8 cellular contexts compared by ENCODE assay signal in genomic region chr6:30103630-30104179, GRCh38. TPM values are rescaled to one million over a fixed set of nuclear protein-coding genes. Genes with fewer than 3 reads are reported as not detected.
A peak's percentile ranks its signal among the peaks of the same experiment; 100 is the strongest.
DNase-seq lines count a peak whose midpoint lies in the region; ATAC-seq and TF ChIP-seq lines count a peak whose summit lies in the region.

No MANE protein-coding gene starts in this region.

- H3K4me1 ChIP-seq in Panc1 (ENCODE audit: control insufficient read depth, insufficient read depth, low read length), result peaks cover 16% of the 10 kb centered on the region
- peaks cover 7% of the 10 kb centered on the region for H3K4me1 ChIP-seq in rectal smooth muscle tissue (ENCODE audit: control insufficient read depth, insufficient read depth, low read length)

- in situ Hi-C loops in Panc1 (cut with HindIII; ENCODE audit: low pct_unique_long_range_greater_than_20kb, low sequenced_read_pairs), result no loop called here

- POLR2A ChIA-PET in Panc1 (lab: Charles Lee), result no interaction called here

- H3K9ac ChIP-seq in rectal smooth muscle tissue (ENCODE audit: low read length), result peak overlapping the region; percentile 53

- CTCF ChIA-PET in Panc1 (lab: Charles Lee), result interaction anchor here (0.6 to 2.6 kb wide), 12 partner anchors 10 to 437 kb away, joined by 3 to 68 read pairs (median 4); partner anchors contain the start of gene PPP1R11

- ATAC-seq in Panc1, result no peak

- intact Hi-C loops in Panc1 (cut with micrococcal nuclease; ENCODE audit: unreplicated experiment), result loop anchor here (1.0 to 2.0 kb wide), 2 partner anchors 28 to 67 kb away; no protein-coding TSS in a partner anchor

- TF ChIP-seq CTCF in GM12864 (IDR thresholded peaks at IDR 0.05; ENCODE audit: low read depth, low read length, missing control alignments) (no peak), Panc1 (IDR thresholded peaks at IDR 0.05) (no peak), fibroblast of mammary gland (conservative IDR thresholded peaks at IDR 0.05; ENCODE audit: control insufficient read depth, insufficient read depth, low read depth, low read length) (no peak)

- H3K27me3 ChIP-seq in Panc1 (ENCODE audit: control insufficient read depth, insufficient read depth, low read length) (peaks cover 7% of the 10 kb centered on the region), rectal smooth muscle tissue (ENCODE audit: control insufficient read depth, insufficient read depth, low read length) (peaks cover 11% of the 10 kb centered on the region)

- DNase-seq in GM12864 (ENCODE audit: low read depth), result no peak
- no peak for DNase-seq in Panc1 (ENCODE audit: low read depth, low spot score)
- DNase-seq in fibroblast of mammary gland (ENCODE audit: low read depth), result no peak
- no peak for DNase-seq in anterior cingulate cortex (lab: John Stamatoyannopoulos, UW)
- DNase-seq in NCI-H1694 treated with DMSO at 0.1 percent for 48 hours (lab: John Stamatoyannopoulos, UW), result no peak
- DNase-seq in NCI-H524 treated with DMSO at 0.1 percent for 48 hours (lab: John Stamatoyannopoulos, UW), result no peak
- DNase-seq in NCI-H748 treated with DMSO at 0.1 percent for 48 hours (lab: John Stamatoyannopoulos, UW), result no peak

- H3K27ac ChIP-seq in Panc1 (ENCODE audit: low read length) (peak overlapping the region; percentile 37; the same call in 1 of the 2 replicates), rectal smooth muscle tissue (ENCODE audit: low read depth, low read length) (no peak overlapping the region)

- H3K36me3 ChIP-seq in Panc1 (ENCODE audit: control insufficient read depth, insufficient read depth, low read length) (no peaks in the 10 kb centered on the region), rectal smooth muscle tissue (ENCODE audit: control insufficient read depth, insufficient read depth, low read length) (no peaks in the 10 kb centered on the region)

- H3K9me3 ChIP-seq in Panc1 (ENCODE audit: control insufficient read depth, insufficient read depth, low read depth, low read length), result no peaks in the 10 kb centered on the region

- peak overlapping the region; percentile 33; the same call in 1 of the 2 replicates for H3K4me3 ChIP-seq in GM12864 (ENCODE audit: low read depth, low read length)
- H3K4me3 ChIP-seq in Panc1 (ENCODE audit: low read depth in 2 of 2, low read length in 2 of 2), result peak overlapping the region; percentile 38 to 78
- peak overlapping the region; percentile 47 for H3K4me3 ChIP-seq in fibroblast of mammary gland (ENCODE audit: control insufficient read depth, low read depth, low read length)
- H3K4me3 ChIP-seq in rectal smooth muscle tissue (ENCODE audit: low read length), result peak overlapping the region; percentile 55

- BruUV-seq in Panc1 (replicated peaks; lab: Mats Ljungman, UMichigan), result no TSS peak

RNA-seq across cellular contexts. Expression of gene TRIM31, which starts 9.2 kb away (rescaled TPM):
- total RNA-seq in Panc1 (2021; ENCODE audit: unreplicated experiment), result not detected
- polyA plus RNA-seq in Panc1 (2012; ENCODE audit: insufficient read length), result not detected

RNA-seq across cellular contexts. Expression of gene RNF39, which starts 28.1 kb away (rescaled TPM):
- total RNA-seq in Panc1 (2021; ENCODE audit: unreplicated experiment), result not detected
- 0.70 TPM for polyA plus RNA-seq in Panc1 (2012; ENCODE audit: insufficient read length)

RNA-seq across cellular contexts. Expression of gene TRIM40, which starts 32.2 kb away (rescaled TPM):
- not detected for total RNA-seq in Panc1 (2021; ENCODE audit: unreplicated experiment)
- polyA plus RNA-seq in Panc1 (2012; ENCODE audit: insufficient read length), result not detected

RNA-seq across cellular contexts. Expression of gene PPP1R11, which starts 36.7 kb away (rescaled TPM):
- total RNA-seq in Panc1 (2021; ENCODE audit: unreplicated experiment), result 59.2 TPM
- 53.0 TPM for polyA plus RNA-seq in Panc1 (2012; ENCODE audit: insufficient read length)

RNA-seq across cellular contexts. Expression of gene POLR1H, which starts 42.6 kb away (rescaled TPM):
- total RNA-seq in Panc1 (2021; ENCODE audit: unreplicated experiment), result 24.9 TPM
- polyA plus RNA-seq in Panc1 (2012; ENCODE audit: insufficient read length), result 29.1 TPM
